Comparison of ENCODE assay signal across 8 cellular contexts in the genomic region with DNA sequence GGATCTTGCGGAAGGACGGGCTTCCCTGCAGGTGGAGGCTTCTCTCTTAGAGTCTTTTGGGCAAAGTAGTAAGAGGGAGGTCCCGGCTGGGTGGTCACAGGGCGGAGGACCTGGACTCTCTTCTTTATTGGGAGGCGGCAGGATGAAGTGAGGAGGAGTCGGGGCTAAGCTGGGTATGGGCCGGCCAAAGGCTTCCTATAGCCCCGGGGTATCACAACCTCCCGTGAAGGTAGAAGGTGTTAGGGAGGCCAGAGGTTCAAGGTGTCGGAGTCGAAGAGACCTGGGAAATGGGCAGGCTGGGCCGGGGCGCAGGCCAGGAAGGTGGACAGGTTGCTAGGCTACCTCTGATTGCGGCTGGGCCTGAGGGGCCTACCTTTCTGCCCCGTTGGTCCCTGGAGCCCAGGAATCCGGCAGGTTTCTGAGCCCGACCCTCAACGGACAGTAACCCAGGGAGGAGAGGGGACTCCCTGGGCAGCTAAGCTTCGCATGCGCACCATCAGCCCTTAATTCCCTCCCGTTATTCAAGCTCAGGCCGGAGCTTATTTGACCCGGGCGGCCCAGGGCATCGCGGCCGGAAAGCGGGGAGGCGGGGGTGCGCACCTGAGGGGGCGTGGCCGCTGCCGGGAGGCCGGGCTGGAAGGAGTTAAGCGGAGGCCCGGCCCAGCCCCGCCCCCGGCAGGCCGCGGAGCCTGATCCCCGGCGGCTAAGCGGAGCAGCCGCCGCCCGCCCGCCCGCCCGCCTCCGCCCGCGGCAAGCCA. TPM values are rescaled to one million over a fixed set of nuclear protein-coding genes. Genes with fewer than 3 reads are reported as not detected.
DNase-seq lines count a peak whose midpoint lies in the region; ATAC-seq and TF ChIP-seq lines count a peak whose summit lies in the region.

TSS of gene TESK1 (plus strand) at position 685 of the 758 bp plus-strand sequence. CDS start 358 bp downstream, outside the sequence.

- peaks cover 15% of the 10 kb centered on the region for H3K4me1 Mint-ChIP-seq in Calu3 (ENCODE audit: low read depth, unreplicated experiment)
- H3K4me1 Mint-ChIP-seq in neural crest cell = peaks cover 34% of the 10 kb centered on the region
- peaks cover 55% of the 10 kb centered on the region for H3K4me1 Mint-ChIP-seq in stimulated activated naive CD8-positive, alpha-beta T cell treated with anti-CD3 and anti-CD28 coated beads, Interleukin-15, amount 100 ng/mL, for 72 hours

- TF ChIP-seq CTCF in Calu3 (IDR thresholded peaks at IDR 0.05; ENCODE audit: unreplicated experiment) (no peak), foreskin keratinocyte (conservative IDR thresholded peaks at IDR 0.05) (no peak), neural crest cell (conservative IDR thresholded peaks at IDR 0.05) (no peak)

- no peaks in the 10 kb centered on the region for H3K4me1 ChIP-seq in foreskin keratinocyte

- H3K9me3 Mint-ChIP-seq in Calu3 (ENCODE audit: low read depth, unreplicated experiment) (no peaks in the 10 kb centered on the region), neural crest cell (peaks cover 2% of the 10 kb centered on the region)
- no peaks in the 10 kb centered on the region for H3K9me3 Mint-ChIP-seq in stimulated activated naive CD8-positive, alpha-beta T cell treated with anti-CD3 and anti-CD28 coated beads, Interleukin-15, amount 100 ng/mL, for 72 hours

- ATAC-seq in GM21515 (IDR thresholded peaks at IDR 0.05; ENCODE audit: unreplicated experiment) (peak; percentile 43), foreskin keratinocyte (peak; percentile 46)
- peak; percentile 62 for ATAC-seq in stimulated activated naive CD8-positive, alpha-beta T cell treated with anti-CD3 and anti-CD28 coated beads, Interleukin-15, amount 100 ng/mL, for 72 hours

- H3K27me3 ChIP-seq in foreskin keratinocyte = no peaks in the 10 kb centered on the region

- no TSS peak for BruUV-seq in Calu3 (replicated peaks; lab: Mats Ljungman, UMichigan)

- DNase-seq in Calu3 = peak; percentile 84
- peak; percentile 90 for DNase-seq in HuH-7 (ENCODE audit: low spot score)
- DNase-seq in activated gamma-delta T cell treated with Interleukin-2 at 50 U/mL for 16 hours = peak; percentile 79
- DNase-seq in foreskin keratinocyte = peak; percentile 58 to 76
- peak; percentile 64 for DNase-seq in neural crest cell (ENCODE audit: low read depth, low spot score)
- DNase-seq in stimulated activated naive CD8-positive, alpha-beta T cell treated with anti-CD3 and anti-CD28 coated beads, Interleukin-15, amount 100 ng/mL, for 72 hours = peak; percentile 85 to 88

- H3K36me3 Mint-ChIP-seq in Calu3 (ENCODE audit: insufficient read depth, unreplicated experiment) (peaks cover 21% of the 10 kb centered on the region), neural crest cell (ENCODE audit: low read depth) (peaks cover 2% of the 10 kb centered on the region)

- TF ChIP-seq POLR2A in Raji (IDR thresholded peaks at IDR 0.05; ENCODE audit: insufficient read depth, low read depth, low read length) = peak; percentile 59; the same call in 1 of the 2 replicates

- peak within 1 kb of the TSS; percentile 97 for H3K27ac Mint-ChIP-seq in Calu3 (ENCODE audit: unreplicated experiment)
- H3K27ac Mint-ChIP-seq in neural crest cell (ENCODE audit: unreplicated experiment) = peak within 1 kb of the TSS; percentile 98
- H3K27ac Mint-ChIP-seq in stimulated activated naive CD8-positive, alpha-beta T cell treated with anti-CD3 and anti-CD28 coated beads, Interleukin-15, amount 100 ng/mL, for 72 hours = peak within 1 kb of the TSS; percentile 98 to 99

- CTCF ChIA-PET in Calu3 (lab: Charles Lee) = interaction anchor here (1.1 to 1.7 kb wide), 3 partner anchors 41 to 60 kb away, joined by 3 to 7 read pairs (median 3); partner anchors contain the start of genes ARHGEF39, CCDC107 and RMRP

- intact Hi-C loops in Calu3 (cut with micrococcal nuclease; ENCODE audit: unreplicated experiment) = no loop called here

- H3K4me3 Mint-ChIP-seq in Calu3 (ENCODE audit: low read depth, unreplicated experiment) (peak within 1 kb of the TSS; percentile 85), neural crest cell (peak within 1 kb of the TSS; percentile 99)
- peak within 1 kb of the TSS; percentile 95 to 100 for H3K4me3 Mint-ChIP-seq in stimulated activated naive CD8-positive, alpha-beta T cell treated with anti-CD3 and anti-CD28 coated beads, Interleukin-15, amount 100 ng/mL, for 72 hours

- no peaks in the 10 kb centered on the region for H3K27me3 Mint-ChIP-seq in Calu3 (ENCODE audit: unreplicated experiment)
- H3K27me3 Mint-ChIP-seq in neural crest cell (ENCODE audit: low read depth) = no peaks in the 10 kb centered on the region
- no peaks in the 10 kb centered on the region for H3K27me3 Mint-ChIP-seq in stimulated activated naive CD8-positive, alpha-beta T cell treated with anti-CD3 and anti-CD28 coated beads, Interleukin-15, amount 100 ng/mL, for 72 hours

- H3K27ac ChIP-seq in foreskin keratinocyte = no peak within 1 kb of the TSS

RNA-seq across cellular contexts. Expression of gene TESK1, which starts in this region (rescaled TPM):
- 20.9 and 24.6 TPM in 2 replicates for total RNA-seq in Calu3 (2022)
- 13.5 and 14.6 TPM in 2 replicates for total RNA-seq in foreskin keratinocyte
- polyA plus RNA-seq in foreskin keratinocyte = 22.3 and 22.5 TPM in 2 replicates
- total RNA-seq in neural crest cell = 42.7 and 47.6 TPM in 2 replicates
